ENCODE assay signal across 27 cellular contexts in genomic region chr2:147865560-147865959, GRCh38.
"Had no signal": no experiment of that assay in that cellular context is flagged by ENCODE, and none has a peak within 500 bp of the region (broad histone marks: within the 10 kb centered on the region; RNA-seq: fewer than 3 reads in every experiment).

No MANE protein-coding gene starts in this region.

- ATAC-seq: gastrocnemius medialis; left lobe of liver; mucosa of descending colon; natural killer cell treated with Interleukin-12 subunit alpha and Interleukin-12 subunit beta and Interleukin-15 and Interleukin-18, amount 100 ng/mL, for 72 hours; pancreas; right lobe of liver had no signal

- H3K27me3 ChIP-seq: esophagus squamous epithelium, gastrocnemius medialis, pancreas, right lobe of liver, testis, tibial artery had no signal

- H3K4me1 ChIP-seq: right lobe of liver, testis had no signal

- H3K36me3 ChIP-seq: esophagus squamous epithelium, gastrocnemius medialis, neutrophil, pancreas, right lobe of liver, tibial artery had no signal

- H3K4me3 ChIP-seq: coronary artery, esophagus squamous epithelium, gastrocnemius medialis, lung, mucosa of descending colon, pancreas, right lobe of liver, smooth muscle cell, testis, tibial artery had no signal

- H3K4me2 ChIP-seq: smooth muscle cell had no signal

- H3K27ac ChIP-seq: coronary artery, esophagus squamous epithelium, gastrocnemius medialis, neutrophil, pancreas, right lobe of liver, testis, tibial artery had no signal

- DNase-seq: dermis blood vessel endothelial cell; effector memory CD4-positive, alpha-beta T cell; erythroblast; esophagus squamous epithelium; gastrocnemius medialis; head of caudate nucleus; mesenchymal stem cell; mucosa of descending colon; naive B cell; pancreas; right lobe of liver; stimulated activated CD4-positive, alpha-beta T cell treated with anti-CD3 and anti-CD28 coated beads, Interleukin-12 subunit alpha, Interleukin-12 subunit beta, amount 100 ng/mL, for 4 hours; stimulated activated CD4-positive, alpha-beta T cell treated with anti-CD3 and anti-CD28 coated beads, Interleukin-1b, Interleukin-23, amount 100 ng/mL, for 48 hours; stimulated activated CD4-positive, alpha-beta T cell treated with anti-CD3 and anti-CD28 coated beads, Interleukin-4, amount 100 ng/mL, for 1 hour; stimulated activated CD8-positive, alpha-beta memory T cell treated with anti-CD3 and anti-CD28 coated beads, Interleukin-4, amount 100 ng/mL, for 48 hours; stimulated activated naive CD4-positive, alpha-beta T cell; substantia nigra; testis; tibial artery had no signal

- FAIRE-seq: endothelial cell of umbilical vein, keratinocyte, pancreas had no signal

- H3K9me3 ChIP-seq: esophagus squamous epithelium, gastrocnemius medialis, mucosa of descending colon, neutrophil, pancreas, right lobe of liver, testis, tibial artery had no signal
